ENCODE assay signal across 15 cellular contexts in the genomic region with DNA sequence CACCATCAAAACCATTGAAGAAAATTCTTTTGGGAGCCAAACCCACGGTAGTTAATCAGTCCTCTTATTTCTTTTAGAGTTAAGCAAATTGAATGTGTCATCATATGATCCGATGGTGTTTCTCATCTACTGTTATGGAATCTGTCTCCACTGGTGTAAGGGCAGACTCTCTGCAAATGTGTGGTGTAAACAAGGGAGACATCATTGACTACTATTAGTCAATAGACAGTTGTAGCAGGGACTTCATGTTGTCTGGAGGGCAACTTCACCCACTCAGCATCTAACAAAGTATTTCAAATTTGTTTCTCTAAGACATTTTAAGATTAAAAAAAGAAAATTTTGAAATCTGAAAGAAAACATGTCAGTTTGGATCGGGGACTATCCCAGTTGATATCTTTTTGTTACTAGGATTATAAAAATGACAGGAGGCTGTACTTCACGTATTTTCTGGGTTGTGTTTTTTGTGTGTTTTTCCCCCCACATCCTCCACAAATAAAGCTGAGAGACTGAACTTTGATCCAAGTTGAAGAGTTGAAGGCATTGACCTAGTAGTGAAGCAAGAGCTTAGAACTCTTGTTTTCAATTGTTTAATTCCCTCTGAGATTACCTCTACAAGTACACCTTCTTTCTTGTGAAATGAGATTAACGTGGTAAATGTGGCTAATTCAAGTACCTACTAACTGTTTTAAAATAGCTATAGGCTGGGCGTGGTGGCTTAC.
"Had no signal": no experiment of that assay in that cellular context is flagged by ENCODE, and none has a peak within 500 bp of the region (broad histone marks: within the 10 kb centered on the region; RNA-seq: fewer than 3 reads in every experiment).

No MANE protein-coding gene starts in this region.

- DNase-seq: activated CD4-positive, alpha-beta T cell treated with anti-CD3 and anti-CD28 coated beads, Interleukin-2, amount 50 U/mL, for 1 hour; activated CD4-positive, CD25-positive, alpha-beta regulatory T cell treated with anti-CD3 and anti-CD28 coated beads, Interleukin-2, amount 50 U/mL, for 72 hours; activated gamma-delta T cell treated with Interleukin-2 at 50 U/mL for 16 hours; activated naive CD8-positive, alpha-beta T cell treated with anti-CD3 and anti-CD28 coated beads, Interleukin-2, amount 10 ng/mL, durations not matched to agents 7 days and 5 days; amniotic stem cell; heart left ventricle; mesenchymal stem cell; retina; spleen; stimulated activated CD4-positive, alpha-beta T cell treated with anti-CD3 and anti-CD28 coated beads, Interleukin-4, amount 100 ng/mL, for 1 hour; stimulated activated naive CD4-positive, alpha-beta T cell treated with Interleukin-2 at 50 U/mL for 16 hours; T-cell; upper lobe of right lung; WERI-Rb-1 had no signal

- H3K4me3 Mint-ChIP-seq: activated naive CD8-positive, alpha-beta T cell treated with anti-CD3 and anti-CD28 coated beads, Interleukin-2, amount 10 ng/mL, durations not matched to agents 7 days and 5 days; central memory CD8-positive, alpha-beta T cell had no signal

- ATAC-seq: heart left ventricle, T-cell, upper lobe of right lung had no signal

- H3K27me3 Mint-ChIP-seq: activated naive CD8-positive, alpha-beta T cell treated with anti-CD3 and anti-CD28 coated beads, Interleukin-2, amount 10 ng/mL, durations not matched to agents 7 days and 5 days; central memory CD8-positive, alpha-beta T cell; T-cell had no signal

- H3K9me3 Mint-ChIP-seq: activated naive CD8-positive, alpha-beta T cell treated with anti-CD3 and anti-CD28 coated beads, Interleukin-2, amount 10 ng/mL, durations not matched to agents 7 days and 5 days; central memory CD8-positive, alpha-beta T cell; T-cell had no signal

- H3K27ac Mint-ChIP-seq: activated naive CD8-positive, alpha-beta T cell treated with anti-CD3 and anti-CD28 coated beads, Interleukin-2, amount 10 ng/mL, durations not matched to agents 7 days and 5 days; T-cell had no signal
